Comparison of ENCODE assay signal across 10 cellular contexts in genomic region chr13:25281937-25282332, GRCh38. TPM values are rescaled to one million over a fixed set of nuclear protein-coding genes. Genes with fewer than 3 reads are reported as not detected.
DNase-seq lines count a peak whose midpoint lies in the region; ATAC-seq and TF ChIP-seq lines count a peak whose summit lies in the region.
"Had no signal": no experiment of that assay in that cellular context is flagged by ENCODE, and none has a peak within 500 bp of the region (broad histone marks: within the 10 kb centered on the region; RNA-seq: fewer than 3 reads in every experiment).

No MANE protein-coding gene starts in this region.

- no peak for TF ChIP-seq EP300 in sigmoid colon (IDR thresholded peaks at IDR 0.05)

- peak overlapping the region; percentile 49 for H3K4me3 Mint-ChIP-seq in activated naive CD8-positive, alpha-beta T cell treated with anti-CD3 and anti-CD28 coated beads for 36 hours

- DNase-seq in DND-41, result no peak
- DNase-seq in activated naive CD8-positive, alpha-beta T cell treated with anti-CD3 and anti-CD28 coated beads for 36 hours, result peak; percentile 24
- no peak for DNase-seq in psoas muscle
- DNase-seq in G401 (ENCODE audit: low spot score), result no peak
- no peak for DNase-seq in sigmoid colon
- DNase-seq: aorta, midbrain had no signal

- intact Hi-C loops in psoas muscle (cut with DNase I) (no loop called here), sigmoid colon (cut with DNase I) (no loop called here)

- H3K4me1 ChIP-seq in DND-41 (ENCODE audit: insufficient read depth, low read length), result peaks cover 31% of the 10 kb centered on the region
- H3K4me1 ChIP-seq in psoas muscle, result peaks cover 8% of the 10 kb centered on the region
- peaks cover 0 to 29% (median 17%) of the 10 kb centered on the region in 4 donors for H3K4me1 ChIP-seq in sigmoid colon

- H4K20me1 ChIP-seq in DND-41 (ENCODE audit: insufficient read depth, low read length), result peaks cover 35% of the 10 kb centered on the region; the same call in 1 of the 2 replicates

- 94 to 97% (median 96%) methylated on average over 1 of the region's 1 CpG for WGBS in psoas muscle, 3 donors
- WGBS in sigmoid colon, 2 donors, result 81 to 96% methylated on average over 1 of the region's 1 CpG

- no peak overlapping the region for H2AFZ ChIP-seq in DND-41 (ENCODE audit: low read depth, low read length)

- H3K27me3 Mint-ChIP-seq in activated naive CD8-positive, alpha-beta T cell treated with anti-CD3 and anti-CD28 coated beads for 36 hours, result no peaks in the 10 kb centered on the region

- peaks cover 97% of the 10 kb centered on the region for H3K79me2 ChIP-seq in DND-41 (ENCODE audit: insufficient read depth, low read length)

- H3K9me3 ChIP-seq in DND-41 (ENCODE audit: insufficient read depth, low read length, severe bottlenecking), result no peaks in the 10 kb centered on the region
- H3K9me3 ChIP-seq in psoas muscle, result no peaks in the 10 kb centered on the region
- no peaks in the 10 kb centered on the region for H3K9me3 ChIP-seq in sigmoid colon

- in situ Hi-C loops in G401 (cut with HindIII; ENCODE audit: low sequenced_read_pairs), result no loop called here

- H3K9me3 Mint-ChIP-seq in activated naive CD8-positive, alpha-beta T cell treated with anti-CD3 and anti-CD28 coated beads for 36 hours, result no peaks in the 10 kb centered on the region

- peak overlapping the region; percentile 71 for H3K27ac Mint-ChIP-seq in activated naive CD8-positive, alpha-beta T cell treated with anti-CD3 and anti-CD28 coated beads for 36 hours

- peaks cover 18% of the 10 kb centered on the region for H3K36me3 Mint-ChIP-seq in activated naive CD8-positive, alpha-beta T cell treated with anti-CD3 and anti-CD28 coated beads for 36 hours

- H3K27me3 ChIP-seq in DND-41 (ENCODE audit: insufficient read depth, low read length, poor library complexity) (no peaks in the 10 kb centered on the region), psoas muscle (ENCODE audit: insufficient read depth in 3 of 3, low read length in 2 of 3) (no peaks in the 10 kb centered on the region), sigmoid colon (no peaks in the 10 kb centered on the region)

- H3K4me3 ChIP-seq in DND-41 (ENCODE audit: low read depth in 1 of 2, low read length in 2 of 2), result no peak overlapping the region
- no peak overlapping the region for H3K4me3 ChIP-seq in psoas muscle
- H3K4me3 ChIP-seq in sigmoid colon, result no peak overlapping the region

- ATAC-seq in DND-41 (ENCODE audit: insufficient read depth, low read depth) (no peak), GM19397 (IDR thresholded peaks at IDR 0.05; ENCODE audit: unreplicated experiment) (peak; percentile 19), HG03097 (IDR thresholded peaks at IDR 0.05; ENCODE audit: low FRiP score, unreplicated experiment) (peak; percentile 35), psoas muscle (no peak), HG03139 (IDR thresholded peaks at IDR 0.05; ENCODE audit: unreplicated experiment) (no peak)

- H3K36me3 ChIP-seq in DND-41 (ENCODE audit: insufficient read depth, low read length), result no peaks in the 10 kb centered on the region; the same call in 1 of the 2 replicates
- no peaks in the 10 kb centered on the region for H3K36me3 ChIP-seq in psoas muscle (ENCODE audit: insufficient read depth in 1 of 2, low read depth in 1 of 2)
- H3K36me3 ChIP-seq in sigmoid colon, result no peaks in the 10 kb centered on the region

- 0 out of 2 replicates have a peak overlapping the region, but pooled peaks have one; percentile 2 for H3K4me2 ChIP-seq in DND-41 (ENCODE audit: insufficient read depth, low read length)

- H3K27ac ChIP-seq in DND-41 (ENCODE audit: low read length), result no peak overlapping the region
- H3K27ac ChIP-seq in psoas muscle, result no peak overlapping the region
- no peak overlapping the region for H3K27ac ChIP-seq in sigmoid colon

- no peak for TF ChIP-seq CTCF in DND-41 (IDR thresholded peaks at IDR 0.05; ENCODE audit: borderline replicate concordance, extremely low read depth, low read length, poor library complexity, severe bottlenecking)
- no peak for TF ChIP-seq CTCF in psoas muscle (IDR thresholded peaks at IDR 0.05)
- TF ChIP-seq CTCF in sigmoid colon (IDR thresholded peaks at IDR 0.05), result no peak

- no peak overlapping the region for H3K9ac ChIP-seq in DND-41 (ENCODE audit: low read depth, low read length)

- peaks cover 66% of the 10 kb centered on the region for H3K4me1 Mint-ChIP-seq in activated naive CD8-positive, alpha-beta T cell treated with anti-CD3 and anti-CD28 coated beads for 36 hours

- TF ChIP-seq POLR2A in sigmoid colon (IDR thresholded peaks at IDR 0.05), result no peak

RNA-seq across cellular contexts. Expression of gene MTMR6, which starts 5.4 kb away (rescaled TPM):
- 10 to 100 TPM; 15.6 to 15.8 TPM for total RNA-seq in activated naive CD8-positive, alpha-beta T cell treated with anti-CD3 and anti-CD28 coated beads for 36 hours
- 10 to 100 TPM; 13.6 to 15.8 (median 15.6) TPM for total RNA-seq in psoas muscle
- polyA plus RNA-seq in psoas muscle, result 10 to 100 TPM in 1 of 3 donors, 1 to 10 TPM in 2; 7.7 to 22.9 (median 9.6) TPM
- total RNA-seq in G401 (2014; rRNA removed; shearing (Covaris generic)), result 10.0 and 15.0 TPM in 2 replicates
- 10 to 100 TPM; 21.6 to 33.1 (median 29.9) TPM for total RNA-seq in sigmoid colon
- 10 to 100 TPM in 2 of 3 donors, 1 to 10 TPM in 1; 8.9 to 10.4 (median 10.2) TPM for polyA plus RNA-seq in sigmoid colon

RNA-seq across cellular contexts. Expression of gene NUP58, which starts 19.5 kb away (rescaled TPM):
- 100 to 1,000 TPM; 137 to 142 TPM for total RNA-seq in activated naive CD8-positive, alpha-beta T cell treated with anti-CD3 and anti-CD28 coated beads for 36 hours
- total RNA-seq in psoas muscle (10 to 100 TPM; 24.2 to 35.6 (median 33.8) TPM), sigmoid colon (10 to 100 TPM; 30.3 to 50.3 (median 34.1) TPM)
- polyA plus RNA-seq in psoas muscle (10 to 100 TPM; 11.2 to 40.0 (median 27.4) TPM), sigmoid colon (10 to 100 TPM; 10.2 to 17.6 (median 13.0) TPM)
- 56.1 and 82.7 TPM in 2 replicates for total RNA-seq in G401 (2014; rRNA removed; shearing (Covaris generic))

Comparison
In these comparisons a context has a peak if more than half of its experiments do, and no peak if none do; other contexts are left out.
1. ATAC-seq: peak in GM19397 (single experiment) and HG03097 (single experiment); none in DND-41 (single experiment), psoas muscle (0 of 4) and HG03139 (single experiment).